25 cellular contexts compared by ENCODE assay signal in genomic region chr3:128040660-128041059, GRCh38.
"Had no signal": no experiment of that assay in that cellular context is flagged by ENCODE, and none has a peak within 500 bp of the region (broad histone marks: within the 10 kb centered on the region; RNA-seq: fewer than 3 reads in every experiment).

No MANE protein-coding gene starts in this region.

- H3K27ac ChIP-seq: brain microvascular endothelial cell, colonic mucosa had no signal

- H3K4me1 ChIP-seq: colonic mucosa had no signal

- H3K27me3 ChIP-seq: colonic mucosa, MG63 had no signal

- H3K4me3 ChIP-seq: colonic mucosa, K562, MG63 had no signal

- H3K36me3 ChIP-seq: brain microvascular endothelial cell, colonic mucosa, MG63 had no signal

- H3K9me3 ChIP-seq: colonic mucosa, MG63 had no signal

- DNase-seq: activated CD4-positive, alpha-beta T cell treated with anti-CD3 and anti-CD28 coated beads for 36 hours; activated CD4-positive, alpha-beta T cell treated with anti-CD3 and anti-CD28 coated beads, Interleukin-2, amount 10 ng/mL, durations not matched to agents 7 days and 5 days; activated CD4-positive, alpha-beta T cell treated with anti-CD3 and anti-CD28 coated beads, Interleukin-2, amount 50 U/mL, for 48 hours; activated CD8-positive, alpha-beta T cell treated with anti-CD3 and anti-CD28 coated beads, Interleukin-2, amount 10 ng/mL, durations not matched to agents 7 days and 5 days; activated effector memory CD4-positive, alpha-beta T cell treated with Interleukin-2 at 50 U/mL for 16 hours; activated naive CD4-positive, alpha-beta T cell treated with anti-CD3 and anti-CD28 coated beads, Interleukin-2, amount 10 ng/mL, durations not matched to agents 7 days and 5 days; activated naive CD8-positive, alpha-beta T cell treated with anti-CD3 and anti-CD28 coated beads, Interleukin-2, amount 50 U/mL, for 24 hours; activated T-cell treated with anti-CD3 and anti-CD28 coated beads for 4 hours; activated T-cell treated with anti-CD3 and anti-CD28 coated beads, Interleukin-2, amount 50 U/mL, for 4 hours; brain microvascular endothelial cell; central memory CD4-positive, alpha-beta T cell; colonic mucosa; MG63; NCI-H1105; NCI-H1417 treated with DMSO at 0.1 percent for 48 hours; NCI-H1930; NCI-H2081 treated with DMSO at 0.1 percent for 48 hours; NCI-H226; NCI-H446 treated with DMSO at 0.1 percent for 48 hours; NCI-H524 treated with DMSO at 0.1 percent for 48 hours; Right ventricle myocardium superior; T1000 had no signal

- ATAC-seq: activated CD4-positive, alpha-beta T cell treated with anti-CD3 and anti-CD28 coated beads for 36 hours; activated CD4-positive, CD25-positive, alpha-beta regulatory T cell treated with anti-CD3 and anti-CD28 coated beads, Interleukin-2, amount 50 U/mL, for 24 hours; activated CD8-positive, alpha-beta T cell treated with anti-CD3 and anti-CD28 coated beads, Interleukin-2, amount 10 ng/mL, durations not matched to agents 7 days and 5 days; activated naive CD8-positive, alpha-beta T cell treated with anti-CD3 and anti-CD28 coated beads, Interleukin-2, amount 50 U/mL, for 24 hours; activated T-cell treated with anti-CD3 and anti-CD28 coated beads, Interleukin-2, amount 50 U/mL, for 4 hours; K562; WTC11 had no signal
